8 cellular contexts compared by ENCODE assay signal in genomic region chr6:30169658-30170614, GRCh38. TPM values are rescaled to one million over a fixed set of nuclear protein-coding genes. Genes with fewer than 3 reads are reported as not detected.
DNase-seq lines count a peak whose midpoint lies in the region; ATAC-seq, FAIRE-seq and TF ChIP-seq lines count a peak whose summit lies in the region.

No MANE protein-coding gene starts in this region.

- no peaks in the 10 kb centered on the region for H3K36me3 Mint-ChIP-seq in activated B cell treated with CpG ODN at 0.5 μM for 24 hours (ENCODE audit: low read depth)

- CTCF ChIA-PET in activated B cell treated with CpG ODN at 0.5 μM for 24 hours (lab: Charles Lee): no interaction called here

- no peak overlapping the region for H3K27ac Mint-ChIP-seq in activated B cell treated with CpG ODN at 0.5 μM for 24 hours

- H3K27ac ChIP-seq in sigmoid colon (no peak overlapping the region), substantia nigra (ENCODE audit: low read depth, low read length, poor library complexity, severe bottlenecking) (no peak overlapping the region)

- peak; percentile 71 for ATAC-seq in activated B cell treated with CpG ODN at 0.5 μM for 24 hours (ENCODE audit: low read depth)
- ATAC-seq in Right ventricle myocardium superior (ENCODE audit: poor library complexity): peak; percentile 73
- no peak for ATAC-seq in GM19467 (IDR thresholded peaks at IDR 0.05; ENCODE audit: unreplicated experiment)

- intact Hi-C loops in activated B cell treated with CpG ODN at 0.5 μM for 24 hours (cut with micrococcal nuclease) (loop anchor here (1.0 to 2.0 kb wide), 2 partner anchors 67 to 321 kb away; no protein-coding TSS in a partner anchor), Right ventricle myocardium superior (cut with DNase I) (no loop called here), sigmoid colon (cut with DNase I) (loop anchor here (2.0 kb wide), 1 partner anchor 67 kb away; no protein-coding TSS in a partner anchor)

- peaks cover 8% of the 10 kb centered on the region for H3K4me1 Mint-ChIP-seq in activated B cell treated with CpG ODN at 0.5 μM for 24 hours

- no peaks in the 10 kb centered on the region for H3K36me3 ChIP-seq in sigmoid colon

- H3K4me1 ChIP-seq in sigmoid colon: peaks cover 0 to 9% (median 7%) of the 10 kb centered on the region in 4 donors

- POLR2A ChIA-PET in activated B cell treated with CpG ODN at 0.5 μM for 24 hours (lab: Charles Lee): no interaction called here

- H3K9me3 ChIP-seq in sigmoid colon: no peaks in the 10 kb centered on the region

- no peak overlapping the region for H3K4me3 ChIP-seq in sigmoid colon

- no peak for TF ChIP-seq POLR2A in sigmoid colon (IDR thresholded peaks at IDR 0.05)

- DNase-seq in A172 (ENCODE audit: low spot score) (peak; percentile 40), NCI-H1694 (lab: John Stamatoyannopoulos, UW) (peak; percentile 39), activated B cell treated with CpG ODN at 0.5 μM for 24 hours (no peak), Right ventricle myocardium superior (no peak), sigmoid colon (no peak), substantia nigra (lab: John Stamatoyannopoulos, UW) (no peak)

- no peak for TF ChIP-seq CTCF in activated B cell treated with CpG ODN at 0.5 μM for 24 hours (IDR thresholded peaks at IDR 0.05)
- TF ChIP-seq CTCF in sigmoid colon (IDR thresholded peaks at IDR 0.05): peak in 3 of 4 experiments; percentile 52 to 61 (median 54)

- peaks cover 52% of the 10 kb centered on the region for H3K27me3 Mint-ChIP-seq in activated B cell treated with CpG ODN at 0.5 μM for 24 hours

- 37 to 49% methylated on average over 7 of the region's 7 CpGs for WGBS in sigmoid colon, 2 donors

- FAIRE-seq in G401.6 (lab: Jason Lieb, UNC): peak; percentile 89

- peaks cover 23 to 63% (median 34%) of the 10 kb centered on the region in 3 donors for H3K27me3 ChIP-seq in sigmoid colon

- TF ChIP-seq EP300 in sigmoid colon (IDR thresholded peaks at IDR 0.05): no peak

- peaks cover 2% of the 10 kb centered on the region for H3K9me3 Mint-ChIP-seq in activated B cell treated with CpG ODN at 0.5 μM for 24 hours

- H3K4me3 Mint-ChIP-seq in activated B cell treated with CpG ODN at 0.5 μM for 24 hours: no peak overlapping the region

RNA-seq across cellular contexts. Expression of gene TRIM15, which starts 6.6 kb away (rescaled TPM):
- not detected in 2 replicates for total RNA-seq in A172 (2014; rRNA removed; shearing (Covaris generic))
- total RNA-seq in activated B cell treated with CpG ODN at 0.5 μM for 24 hours (not detected in 2 replicates), Right ventricle myocardium superior (not detected), sigmoid colon (under 1 TPM in 2 of 4 donors, not detected in 2; 0.28 to 0.36 TPM)
- polyA plus RNA-seq in sigmoid colon: 10 to 100 TPM; 38.4 to 52.0 (median 46.0) TPM

RNA-seq across cellular contexts. Expression of gene TRIM10, which starts 8.9 kb away (rescaled TPM):
- not detected in 2 replicates for total RNA-seq in A172 (2014; rRNA removed; shearing (Covaris generic))
- total RNA-seq in activated B cell treated with CpG ODN at 0.5 μM for 24 hours (not detected in 2 replicates), Right ventricle myocardium superior (not detected), sigmoid colon (under 1 TPM in 1 of 4 donors, not detected in 3; 0.36 TPM)
- polyA plus RNA-seq in sigmoid colon: 1 to 10 TPM; 2.7 to 4.8 (median 3.5) TPM

RNA-seq across cellular contexts. Expression of gene TRIM40, which starts 34.0 kb away (rescaled TPM):
- total RNA-seq in A172 (2014; rRNA removed; shearing (Covaris generic)): not detected in 2 replicates
- total RNA-seq in activated B cell treated with CpG ODN at 0.5 μM for 24 hours (not detected in 2 replicates), Right ventricle myocardium superior (not detected), sigmoid colon (not detected)
- 10 to 100 TPM in 2 of 3 donors, 1 to 10 TPM in 1; 6.6 to 23.8 (median 18.9) TPM for polyA plus RNA-seq in sigmoid colon

RNA-seq across cellular contexts. Expression of gene TRIM26, which starts 43.3 kb away (rescaled TPM):
- 27.8 and 37.0 TPM in 2 replicates for total RNA-seq in A172 (2014; rRNA removed; shearing (Covaris generic))
- total RNA-seq in activated B cell treated with CpG ODN at 0.5 μM for 24 hours (72.5 and 75.7 TPM in 2 replicates), Right ventricle myocardium superior (17.8 TPM), sigmoid colon (10 to 100 TPM; 34.2 to 42.7 (median 41.4) TPM)
- 10 to 100 TPM; 35.4 to 60.4 (median 39.3) TPM for polyA plus RNA-seq in sigmoid colon

RNA-seq across cellular contexts. Expression of gene TRIM31, which starts 57.0 kb away (rescaled TPM):
- not detected in 2 replicates for total RNA-seq in A172 (2014; rRNA removed; shearing (Covaris generic))
- total RNA-seq in activated B cell treated with CpG ODN at 0.5 μM for 24 hours (not detected in 2 replicates), Right ventricle myocardium superior (not detected), sigmoid colon (1 to 10 TPM in 1 of 4 donors, under 1 TPM in 1, not detected in 2; 0.36 to 2.2 TPM)
- polyA plus RNA-seq in sigmoid colon: 100 to 1,000 TPM in 2 of 3 donors, 10 to 100 TPM in 1; 92.2 to 133 (median 118) TPM

Comparison
In these comparisons a context has a peak if more than half of its experiments do, and no peak if none do; other contexts are left out.
1. DNase-seq: peak in A172 (single experiment) and NCI-H1694 (single experiment); none in activated B cell treated with CpG ODN at 0.5 μM for 24 hours (single experiment), Right ventricle myocardium superior (single experiment), sigmoid colon (single experiment) and substantia nigra (0 of 49).